ENCODE assay signal across 8 cellular contexts in genomic region chr3:161220850-161221753, GRCh38. TPM values are rescaled to one million over a fixed set of nuclear protein-coding genes. Genes with fewer than 3 reads are reported as not detected.
DNase-seq lines count a peak whose midpoint lies in the region; ATAC-seq and TF ChIP-seq lines count a peak whose summit lies in the region.

Gene NMD3, plus strand, starts transcription at chr3:161221311. Its CDS starts 703 bp downstream, at chr3:161222014.

- no peaks in the 10 kb centered on the region for H3K9me3 ChIP-seq in adipocyte (ENCODE audit: control insufficient read depth, low read length)

- no peaks in the 10 kb centered on the region for H3K27me3 Mint-ChIP-seq in type B pancreatic cell

- TF ChIP-seq CTCF in GM12865 (IDR thresholded peaks at IDR 0.05; ENCODE audit: insufficient read depth, low read depth, low read length, missing control alignments) (no peak), type B pancreatic cell (conservative IDR thresholded peaks at IDR 0.05) (no peak)

- H3K4me1 ChIP-seq in adipocyte (ENCODE audit: control insufficient read depth, insufficient read depth, low read length): peaks cover 50% of the 10 kb centered on the region

- H3K36me3 Mint-ChIP-seq in type B pancreatic cell: peaks cover 11% of the 10 kb centered on the region

- H3K4me1 Mint-ChIP-seq in type B pancreatic cell (ENCODE audit: unreplicated experiment): peaks cover 15% of the 10 kb centered on the region

- H3K4me3 ChIP-seq in GM12865 (ENCODE audit: low read depth, low read length) (peak within 1 kb of the TSS; percentile 100), adipocyte (ENCODE audit: low read length) (peak within 1 kb of the TSS; percentile 93)

- H3K27me3 ChIP-seq in adipocyte (replicated peaks; ENCODE audit: control insufficient read depth, insufficient read depth, low read length): no peaks in the 10 kb centered on the region

- peak within 1 kb of the TSS; percentile 96 for H3K9ac ChIP-seq in adipocyte (ENCODE audit: low read length)

- peak; percentile 99 for ATAC-seq in HG02763 (IDR thresholded peaks at IDR 0.05; ENCODE audit: unreplicated experiment)

- H3K4me3 Mint-ChIP-seq in type B pancreatic cell: peak within 1 kb of the TSS; percentile 95

- intact Hi-C loops in cardiac septum (cut with DNase I): loop anchor here (5.0 kb wide), 1 partner anchor 196 kb away; no protein-coding TSS in a partner anchor

- peak within 1 kb of the TSS; percentile 92 for H3K27ac Mint-ChIP-seq in type B pancreatic cell

- H3K9me3 Mint-ChIP-seq in type B pancreatic cell: peaks cover 4% of the 10 kb centered on the region

- DNase-seq in GM12865 (ENCODE audit: low read depth) (peak; percentile 95), NCI-H1417 treated with DMSO at 0.1 percent for 48 hours (lab: John Stamatoyannopoulos, UW) (peak; percentile 80), T follicular helper cell (ENCODE audit: low read depth) (peak; percentile 89), adipocyte (ENCODE audit: low read depth) (peak; percentile 99), cardiac septum (ENCODE audit: low spot score) (peak; percentile 98), pons (ENCODE audit: low spot score) (peak; percentile 91), type B pancreatic cell (ENCODE audit: extremely low spot score, unreplicated experiment) (peak; percentile 96)

- H3K36me3 ChIP-seq in adipocyte (ENCODE audit: control insufficient read depth, insufficient read depth, low read length, severe bottlenecking): peaks cover 12% of the 10 kb centered on the region

RNA-seq across cellular contexts. Expression of gene NMD3, which starts in this region (rescaled TPM):
- 70.3 TPM for total RNA-seq in cardiac septum
- total RNA-seq in type B pancreatic cell (ENCODE audit: low replicate concordance): 53.9 and 64.0 TPM in 2 replicates

Comparison
In these comparisons a context has a peak if more than half of its experiments do, and no peak if none do; other contexts are left out.
1. Peak in every context shown above with its lines: DNase-seq, ATAC-seq and H3K4me3 ChIP-seq.